In genomic region chr15:99451484-99451883, GRCh38 we compare ENCODE assay signal across 10 cellular contexts.
A peak's percentile ranks its signal among the peaks of the same experiment; 100 is the strongest.
DNase-seq lines count a peak whose midpoint lies in the region; ATAC-seq and TF ChIP-seq lines count a peak whose summit lies in the region.
"Had no signal": no experiment of that assay in that cellular context is flagged by ENCODE, and none has a peak within 500 bp of the region (broad histone marks: within the 10 kb centered on the region; RNA-seq: fewer than 3 reads in every experiment).

No MANE protein-coding gene starts in this region.

- no peak overlapping the region for H3K9ac ChIP-seq in endodermal cell (ENCODE audit: extremely low read depth, low read length, poor library complexity, severe bottlenecking)

- H3K4me1 Mint-ChIP-seq in activated naive CD4-positive, alpha-beta T cell treated with anti-CD3 and anti-CD28 coated beads, Interleukin-2, amount 10 ng/mL, durations not matched to agents 7 days and 5 days: peaks cover 44% of the 10 kb centered on the region
- H3K4me1 Mint-ChIP-seq in endodermal cell: peaks cover 11% of the 10 kb centered on the region

- H3K27ac ChIP-seq in ascending aorta (peak overlapping the region; percentile 95 to 96), upper lobe of left lung (peak overlapping the region; percentile 81 to 96 (median 94)), endodermal cell (ENCODE audit: low read depth, low read length) (no peak overlapping the region)

- no peak for ATAC-seq in upper lobe of left lung (ENCODE audit: low FRiP score in 2 of 2)

- TF ChIP-seq EP300 in upper lobe of left lung (IDR thresholded peaks at IDR 0.05): no peak

- H3K9me3 ChIP-seq in ascending aorta (no peaks in the 10 kb centered on the region), upper lobe of left lung (no peaks in the 10 kb centered on the region), endodermal cell (ENCODE audit: control insufficient read depth, low read length) (no peaks in the 10 kb centered on the region)

- no peaks in the 10 kb centered on the region for H3K9me3 Mint-ChIP-seq in activated naive CD4-positive, alpha-beta T cell treated with anti-CD3 and anti-CD28 coated beads, Interleukin-2, amount 10 ng/mL, durations not matched to agents 7 days and 5 days
- no peaks in the 10 kb centered on the region for H3K9me3 Mint-ChIP-seq in endodermal cell

- no peak for DNase-seq in activated naive CD4-positive, alpha-beta T cell treated with anti-CD3 and anti-CD28 coated beads, Interleukin-2, amount 10 ng/mL, durations not matched to agents 7 days and 5 days
- DNase-seq in activated naive CD4-positive, alpha-beta T cell (lab: John Stamatoyannopoulos, UW): no peak
- DNase-seq in ascending aorta (ENCODE audit: low spot score in 2 of 2): peak in 1 of 2 donors; percentile 60
- DNase-seq in mesenteric fat pad (ENCODE audit: low spot score): peak; percentile 69
- DNase-seq in upper lobe of left lung: no peak
- no peak for DNase-seq in NCI-H526 treated with DMSO at 0.1 percent for 48 hours (lab: John Stamatoyannopoulos, UW)
- DNase-seq in endodermal cell: no peak
- no peak for DNase-seq in DMS114 treated with DMSO at 0.1 percent for 48 hours (lab: John Stamatoyannopoulos, UW; ENCODE audit: unreplicated experiment)
- DNase-seq: NCI-H524 treated with DMSO at 0.1 percent for 48 hours had no signal

- CTCF ChIA-PET in activated naive CD4-positive, alpha-beta T cell treated with anti-CD3 and anti-CD28 coated beads, Interleukin-2, amount 10 ng/mL, durations not matched to agents 7 days and 5 days (lab: Charles Lee): no interaction called here

- H3K4me3 Mint-ChIP-seq in activated naive CD4-positive, alpha-beta T cell treated with anti-CD3 and anti-CD28 coated beads, Interleukin-2, amount 10 ng/mL, durations not matched to agents 7 days and 5 days: no peak overlapping the region
- H3K4me3 Mint-ChIP-seq in endodermal cell: no peak overlapping the region

- H3K4me3 ChIP-seq in ascending aorta (no peak overlapping the region), upper lobe of left lung (peak overlapping the region in 1 of 4 donors; percentile 0), endodermal cell (ENCODE audit: low read length) (no peak overlapping the region)

- no peaks in the 10 kb centered on the region for H3K36me3 Mint-ChIP-seq in activated naive CD4-positive, alpha-beta T cell treated with anti-CD3 and anti-CD28 coated beads, Interleukin-2, amount 10 ng/mL, durations not matched to agents 7 days and 5 days
- no peaks in the 10 kb centered on the region for H3K36me3 Mint-ChIP-seq in endodermal cell (ENCODE audit: low read depth)

- no peaks in the 10 kb centered on the region for H3K36me3 ChIP-seq in ascending aorta
- no peaks in the 10 kb centered on the region for H3K36me3 ChIP-seq in upper lobe of left lung
- H3K36me3 ChIP-seq in endodermal cell (ENCODE audit: control insufficient read depth, insufficient read depth, low read length): no peaks in the 10 kb centered on the region

- TF ChIP-seq POLR2A in upper lobe of left lung (IDR thresholded peaks at IDR 0.05): no peak

- intact Hi-C loops in ascending aorta (cut with DNase I): no loop called here

- H3K27ac Mint-ChIP-seq in activated naive CD4-positive, alpha-beta T cell treated with anti-CD3 and anti-CD28 coated beads, Interleukin-2, amount 10 ng/mL, durations not matched to agents 7 days and 5 days: peak overlapping the region; percentile 67
- no peak overlapping the region for H3K27ac Mint-ChIP-seq in endodermal cell

- peaks cover 62% of the 10 kb centered on the region for H3K27me3 Mint-ChIP-seq in activated naive CD4-positive, alpha-beta T cell treated with anti-CD3 and anti-CD28 coated beads, Interleukin-2, amount 10 ng/mL, durations not matched to agents 7 days and 5 days
- H3K27me3 Mint-ChIP-seq in endodermal cell (ENCODE audit: insufficient read depth): no peaks in the 10 kb centered on the region
- H3K27me3 Mint-ChIP-seq: activated CD4-positive, alpha-beta T cell treated with anti-CD3 and anti-CD28 coated beads for 36 hours had no signal

- no peaks in the 10 kb centered on the region for H3K27me3 ChIP-seq in ascending aorta
- H3K27me3 ChIP-seq in upper lobe of left lung: no peaks in the 10 kb centered on the region
- H3K27me3 ChIP-seq in endodermal cell (ENCODE audit: control insufficient read depth, insufficient read depth, low read length, poor library complexity, severe bottlenecking): no peaks in the 10 kb centered on the region

- TF ChIP-seq CTCF in ascending aorta (IDR thresholded peaks at IDR 0.05) (no peak), upper lobe of left lung (IDR thresholded peaks at IDR 0.05) (no peak), endodermal cell (conservative IDR thresholded peaks at IDR 0.05) (no peak)

- H3K4me1 ChIP-seq in ascending aorta (peaks cover 24 to 40% of the 10 kb centered on the region in 2 donors), upper lobe of left lung (peaks cover 50 to 81% (median 58%) of the 10 kb centered on the region in 4 donors), endodermal cell (ENCODE audit: control insufficient read depth, insufficient read depth, low read length) (no peaks in the 10 kb centered on the region)

- 66 to 83% methylated on average over 3 of the region's 3 CpGs for WGBS in upper lobe of left lung, 2 donors
- 92 to 100% methylated on average over 2 to 3 of the region's 3 CpGs for WGBS in endodermal cell (ENCODE audit: insufficient coverage in 1 of 2, insufficient read length in 1 of 2), 2 experiments
